1 cellular context compared by ENCODE assay signal in the genomic region with DNA sequence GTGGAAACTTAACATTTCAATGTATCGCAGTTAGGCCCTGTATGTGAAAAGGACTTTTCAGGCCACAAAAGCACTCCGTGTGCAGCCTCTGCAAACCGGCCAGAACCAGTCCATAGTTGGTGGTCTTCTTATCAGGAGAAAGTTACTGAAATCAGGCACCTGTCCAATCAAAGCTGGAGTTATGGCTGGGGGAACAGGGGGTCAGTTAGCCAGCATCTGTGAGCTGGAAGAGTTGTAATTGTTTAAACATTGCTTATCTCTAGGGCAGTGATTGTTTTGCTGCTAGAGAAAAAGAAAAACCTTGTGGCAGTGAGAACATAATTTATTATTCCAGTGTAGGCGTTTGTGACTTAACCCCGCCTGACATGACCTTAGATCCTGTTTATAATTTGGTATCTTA.
TF ChIP-seq lines count a peak whose summit lies in the region.

No MANE protein-coding gene starts in this region.

TF ChIP-seq in HEK293, 187 proteins besides CTCF, POLR2A, EP300 and RAD21 (continued from another document):
- TF ChIP-seq, protein P1, sequence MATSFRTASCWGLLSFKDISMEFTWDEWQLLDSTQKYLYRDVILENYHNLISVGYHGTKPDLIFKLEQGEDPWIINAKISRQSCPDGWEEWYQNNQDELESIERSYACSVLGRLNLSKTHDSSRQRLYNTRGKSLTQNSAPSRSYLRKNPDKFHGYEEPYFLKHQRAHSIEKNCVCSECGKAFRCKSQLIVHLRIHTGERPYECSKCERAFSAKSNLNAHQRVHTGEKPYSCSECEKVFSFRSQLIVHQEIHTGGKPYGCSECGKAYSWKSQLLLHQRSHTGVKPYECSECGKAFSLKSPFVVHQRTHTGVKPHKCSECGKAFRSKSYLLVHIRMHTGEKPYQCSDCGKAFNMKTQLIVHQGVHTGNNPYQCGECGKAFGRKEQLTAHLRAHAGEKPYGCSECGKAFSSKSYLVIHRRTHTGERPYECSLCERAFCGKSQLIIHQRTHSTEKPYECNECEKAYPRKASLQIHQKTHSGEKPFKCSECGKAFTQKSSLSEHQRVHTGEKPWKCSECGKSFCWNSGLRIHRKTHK (tag by site-specific recombination; IDR thresholded peaks at IDR 0.05), result no peak
- TF ChIP-seq ZNF585B (tag by site-specific recombination; IDR thresholded peaks at IDR 0.05) (no peak), ZNF274 (IDR thresholded peaks at IDR 0.05; ENCODE audit: low read length) (no peak), ZNF274 (tag by site-specific recombination; IDR thresholded peaks at IDR 0.05; ENCODE audit: borderline replicate concordance) (no peak), ZNF785 (tag by site-specific recombination; IDR thresholded peaks at IDR 0.05) (no peak), ZNF37A (tag by site-specific recombination; IDR thresholded peaks at IDR 0.05) (no peak), HOXD13 (CRISPR knock-in tag; IDR thresholded peaks at IDR 0.05; ENCODE audit: borderline replicate concordance) (no peak), SETDB1 (IDR thresholded peaks at IDR 0.05; ENCODE audit: insufficient read length, low read length) (peak; percentile 38)
